ENCODE assay signal across 3 cellular contexts in genomic region chr10:79326361-79327089, GRCh38.
TF ChIP-seq lines count a peak whose summit lies in the region.

No MANE protein-coding gene starts in this region.

TF ChIP-seq in HepG2, 621 proteins besides CTCF, POLR2A, EP300 and RAD21 (continues in another document):
- TF ChIP-seq, protein P1, sequence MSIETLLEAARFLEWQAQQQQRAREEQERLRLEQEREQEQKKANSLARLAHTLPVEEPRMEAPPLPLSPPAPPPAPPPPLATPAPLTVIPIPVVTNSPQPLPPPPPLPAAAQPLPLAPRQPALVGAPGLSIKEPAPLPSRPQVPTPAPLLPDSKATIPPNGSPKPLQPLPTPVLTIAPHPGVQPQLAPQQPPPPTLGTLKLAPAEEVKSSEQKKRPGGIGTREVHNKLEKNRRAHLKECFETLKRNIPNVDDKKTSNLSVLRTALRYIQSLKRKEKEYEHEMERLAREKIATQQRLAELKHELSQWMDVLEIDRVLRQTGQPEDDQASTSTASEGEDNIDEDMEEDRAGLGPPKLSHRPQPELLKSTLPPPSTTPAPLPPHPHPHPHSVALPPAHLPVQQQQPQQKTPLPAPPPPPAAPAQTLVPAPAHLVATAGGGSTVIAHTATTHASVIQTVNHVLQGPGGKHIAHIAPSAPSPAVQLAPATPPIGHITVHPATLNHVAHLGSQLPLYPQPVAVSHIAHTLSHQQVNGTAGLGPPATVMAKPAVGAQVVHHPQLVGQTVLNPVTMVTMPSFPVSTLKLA (IDR thresholded peaks at IDR 0.05), result peak; percentile 28; the same call in 1 of the 2 replicates
- TF ChIP-seq BCL6 (CRISPR knock-in tag; IDR thresholded peaks at IDR 0.05), result no peak
- TF ChIP-seq ZNF850 (CRISPR knock-in tag; conservative IDR thresholded peaks at IDR 0.05), result no peak
- no peak for TF ChIP-seq ZFP36L2 (CRISPR knock-in tag; IDR thresholded peaks at IDR 0.05)
- no peak for TF ChIP-seq ZNF205 (CRISPR knock-in tag; IDR thresholded peaks at IDR 0.05)
- 0 out of 2 replicates have a peak, but pooled peaks have one; percentile 4 for TF ChIP-seq ATM (IDR thresholded peaks at IDR 0.05; ENCODE audit: borderline replicate concordance)
- no peak for TF ChIP-seq ARNT (IDR thresholded peaks at IDR 0.05)
- TF ChIP-seq NCOR1 (IDR thresholded peaks at IDR 0.05; ENCODE audit: borderline replicate concordance, low read length), result no peak
- no peak for TF ChIP-seq NFIC (IDR thresholded peaks at IDR 0.05; ENCODE audit: low read length)
- TF ChIP-seq ZNF878 (CRISPR knock-in tag; IDR thresholded peaks at IDR 0.05), result no peak
- TF ChIP-seq MIXL1 (CRISPR knock-in tag; IDR thresholded peaks at IDR 0.05), result no peak
- TF ChIP-seq, protein P2, sequence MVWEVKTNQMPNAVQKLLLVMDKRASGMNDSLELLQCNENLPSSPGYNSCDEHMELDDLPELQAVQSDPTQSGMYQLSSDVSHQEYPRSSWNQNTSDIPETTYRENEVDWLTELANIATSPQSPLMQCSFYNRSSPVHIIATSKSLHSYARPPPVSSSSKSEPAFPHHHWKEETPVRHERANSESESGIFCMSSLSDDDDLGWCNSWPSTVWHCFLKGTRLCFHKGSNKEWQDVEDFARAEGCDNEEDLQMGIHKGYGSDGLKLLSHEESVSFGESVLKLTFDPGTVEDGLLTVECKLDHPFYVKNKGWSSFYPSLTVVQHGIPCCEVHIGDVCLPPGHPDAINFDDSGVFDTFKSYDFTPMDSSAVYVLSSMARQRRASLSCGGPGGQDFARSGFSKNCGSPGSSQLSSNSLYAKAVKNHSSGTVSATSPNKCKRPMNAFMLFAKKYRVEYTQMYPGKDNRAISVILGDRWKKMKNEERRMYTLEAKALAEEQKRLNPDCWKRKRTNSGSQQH (CRISPR knock-in tag; IDR thresholded peaks at IDR 0.05; ENCODE audit: low read depth), result no peak
- no peak for TF ChIP-seq AGO2 (optimal IDR thresholded peaks at IDR 0.05; ENCODE audit: low read depth, low read length)
- TF ChIP-seq NONO (IDR thresholded peaks at IDR 0.05), result 0 out of 2 replicates have a peak, but pooled peaks have one; percentile 1
- TF ChIP-seq NONO (CRISPR knock-in tag; conservative IDR thresholded peaks at IDR 0.05), result no peak
- TF ChIP-seq FIP1L1 (IDR thresholded peaks at IDR 0.05; ENCODE audit: borderline replicate concordance, insufficient read depth, low read depth, low read length), result no peak
- no peak for TF ChIP-seq KLF11 (CRISPR knock-in tag; IDR thresholded peaks at IDR 0.05)
- TF ChIP-seq PHB2 (IDR thresholded peaks at IDR 0.05; ENCODE audit: partially characterized antibody), result no peak
- no peak for TF ChIP-seq CBX1 (IDR thresholded peaks at IDR 0.05; ENCODE audit: low read depth)
- no peak for TF ChIP-seq HIVEP1 (CRISPR knock-in tag; IDR thresholded peaks at IDR 0.05)
- TF ChIP-seq ZSCAN22 (CRISPR knock-in tag; IDR thresholded peaks at IDR 0.05), result no peak
- no peak for TF ChIP-seq RCOR2 (CRISPR knock-in tag; IDR thresholded peaks at IDR 0.05)
- TF ChIP-seq KLF15 (CRISPR knock-in tag; IDR thresholded peaks at IDR 0.05; ENCODE audit: borderline replicate concordance), result no peak
- no peak for TF ChIP-seq ZNF138 (CRISPR knock-in tag; IDR thresholded peaks at IDR 0.05; ENCODE audit: low read depth)
- no peak for TF ChIP-seq SKI (IDR thresholded peaks at IDR 0.05; ENCODE audit: partially characterized antibody)

TF ChIP-seq in IMR-90, 13 proteins besides CTCF, POLR2A, EP300 and RAD21:
- TF ChIP-seq CEBPB (IDR thresholded peaks at IDR 0.05; ENCODE audit: low read depth, low read length) (no peak), RCOR1 (IDR thresholded peaks at IDR 0.05; ENCODE audit: insufficient replicate concordance, low read length) (no peak), MXI1 (IDR thresholded peaks at IDR 0.05; ENCODE audit: borderline replicate concordance, low read depth, low read length) (no peak), RFX5 (IDR thresholded peaks at IDR 0.05; ENCODE audit: low read depth, low read length) (no peak), MAFK (IDR thresholded peaks at IDR 0.05; ENCODE audit: low read depth, low read length) (no peak), CHD1 (IDR thresholded peaks at IDR 0.05; ENCODE audit: low read depth, low read length) (no peak)
- TF ChIP-seq, protein P3, sequence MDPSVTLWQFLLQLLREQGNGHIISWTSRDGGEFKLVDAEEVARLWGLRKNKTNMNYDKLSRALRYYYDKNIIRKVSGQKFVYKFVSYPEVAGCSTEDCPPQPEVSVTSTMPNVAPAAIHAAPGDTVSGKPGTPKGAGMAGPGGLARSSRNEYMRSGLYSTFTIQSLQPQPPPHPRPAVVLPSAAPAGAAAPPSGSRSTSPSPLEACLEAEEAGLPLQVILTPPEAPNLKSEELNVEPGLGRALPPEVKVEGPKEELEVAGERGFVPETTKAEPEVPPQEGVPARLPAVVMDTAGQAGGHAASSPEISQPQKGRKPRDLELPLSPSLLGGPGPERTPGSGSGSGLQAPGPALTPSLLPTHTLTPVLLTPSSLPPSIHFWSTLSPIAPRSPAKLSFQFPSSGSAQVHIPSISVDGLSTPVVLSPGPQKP (IDR thresholded peaks at IDR 0.05; ENCODE audit: borderline replicate concordance, low read depth, low read length), result no peak
- TF ChIP-seq, protein P4, sequence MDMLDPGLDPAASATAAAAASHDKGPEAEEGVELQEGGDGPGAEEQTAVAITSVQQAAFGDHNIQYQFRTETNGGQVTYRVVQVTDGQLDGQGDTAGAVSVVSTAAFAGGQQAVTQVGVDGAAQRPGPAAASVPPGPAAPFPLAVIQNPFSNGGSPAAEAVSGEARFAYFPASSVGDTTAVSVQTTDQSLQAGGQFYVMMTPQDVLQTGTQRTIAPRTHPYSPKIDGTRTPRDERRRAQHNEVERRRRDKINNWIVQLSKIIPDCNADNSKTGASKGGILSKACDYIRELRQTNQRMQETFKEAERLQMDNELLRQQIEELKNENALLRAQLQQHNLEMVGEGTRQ (IDR thresholded peaks at IDR 0.05; ENCODE audit: low read depth, low read length), result no peak
TF ChIP-seq in IMR-90: peak in this region for 0.

TF ChIP-seq in H1, 55 proteins besides CTCF, POLR2A, EP300 and RAD21:
- no peak for TF ChIP-seq RXRA (IDR thresholded peaks at IDR 0.05; ENCODE audit: insufficient read depth, low read depth, low read length)
- no peak for TF ChIP-seq RNF2 (IDR thresholded peaks at IDR 0.05; ENCODE audit: borderline replicate concordance, low read depth, low read length, missing control alignments, poor library complexity, severe bottlenecking)
- TF ChIP-seq CEBPB (IDR thresholded peaks at IDR 0.05; ENCODE audit: low read depth, low read length), result no peak
- TF ChIP-seq TAF7 (optimal IDR thresholded peaks at IDR 0.05; ENCODE audit: borderline replicate concordance, low read depth, low read length), result no peak
- no peak for TF ChIP-seq NRF1 (IDR thresholded peaks at IDR 0.05; ENCODE audit: low read depth, low read length)
- TF ChIP-seq TBP (IDR thresholded peaks at IDR 0.05; ENCODE audit: low read depth, low read length), result no peak
- no peak for TF ChIP-seq SP4 (IDR thresholded peaks at IDR 0.05; ENCODE audit: low read length)
- TF ChIP-seq CREB1 (IDR thresholded peaks at IDR 0.05), result no peak
